Comparison of ENCODE assay signal across 23 cellular contexts in genomic region chr1:67801903-67802302, GRCh38. TPM values are rescaled to one million over a fixed set of nuclear protein-coding genes. Genes with fewer than 3 reads are reported as not detected.
A peak's percentile ranks its signal among the peaks of the same experiment; 100 is the strongest.
DNase-seq lines count a peak whose midpoint lies in the region; ATAC-seq and TF ChIP-seq lines count a peak whose summit lies in the region.
"Had no signal": no experiment of that assay in that cellular context is flagged by ENCODE, and none has a peak within 500 bp of the region (broad histone marks: within the 10 kb centered on the region; RNA-seq: fewer than 3 reads in every experiment).

No MANE protein-coding gene starts in this region.

- H3K27ac ChIP-seq in osteoblast (ENCODE audit: low read depth, low read length), result no peak overlapping the region
- no peak overlapping the region for H3K27ac ChIP-seq in colonic mucosa
- H3K27ac ChIP-seq: body of pancreas, suprapubic skin, vagina had no signal

- no peak overlapping the region for H3K27ac Mint-ChIP-seq in stimulated activated memory B cell treated with anti-CD40 and anti-IgM and Interleukin-4, amounts not matched to agents 10 μg/mL and 1 μg/mL and 100 μg/mL, for 72 hours
- H3K27ac Mint-ChIP-seq in activated naive CD4-positive, alpha-beta T cell treated with anti-CD3 and anti-CD28 coated beads, Interleukin-2, amount 10 ng/mL, durations not matched to agents 7 days and 5 days, result no peak overlapping the region
- H3K27ac Mint-ChIP-seq: activated CD4-positive, alpha-beta memory T cell treated with anti-CD3 and anti-CD28 coated beads, Interleukin-2, amount 10 ng/mL, durations not matched to agents 7 days and 5 days; activated naive CD4-positive, alpha-beta T cell treated with anti-CD3 and anti-CD28 coated beads for 36 hours; natural killer cell treated with Interleukin-12 subunit alpha and Interleukin-12 subunit beta and Interleukin-15 and Interleukin-18, amount 100 ng/mL, for 72 hours; T-helper 1 cell treated with Interleukin-12 subunit alpha and Interleukin-12 subunit beta and Interleukin-4 antibody, amounts not matched to agents 30 μg/mL and 1 μg/mL, for 36 hours had no signal

- H3K27me3 Mint-ChIP-seq in stimulated activated memory B cell treated with anti-CD40 and anti-IgM and Interleukin-4, amounts not matched to agents 10 μg/mL and 1 μg/mL and 100 μg/mL, for 72 hours, result peaks cover 70% of the 10 kb centered on the region
- H3K27me3 Mint-ChIP-seq in activated naive CD4-positive, alpha-beta T cell treated with anti-CD3 and anti-CD28 coated beads, Interleukin-2, amount 10 ng/mL, durations not matched to agents 7 days and 5 days, result peaks cover 23% of the 10 kb centered on the region

- intact Hi-C loops in colonic mucosa (cut with DNase I), result no loop called here

- no peaks in the 10 kb centered on the region for H3K9me3 Mint-ChIP-seq in stimulated activated memory B cell treated with anti-CD40 and anti-IgM and Interleukin-4, amounts not matched to agents 10 μg/mL and 1 μg/mL and 100 μg/mL, for 72 hours
- H3K9me3 Mint-ChIP-seq in activated naive CD4-positive, alpha-beta T cell treated with anti-CD3 and anti-CD28 coated beads, Interleukin-2, amount 10 ng/mL, durations not matched to agents 7 days and 5 days, result no peaks in the 10 kb centered on the region
- H3K9me3 Mint-ChIP-seq: activated CD4-positive, alpha-beta memory T cell treated with anti-CD3 and anti-CD28 coated beads, Interleukin-2, amount 10 ng/mL, durations not matched to agents 7 days and 5 days; activated naive CD4-positive, alpha-beta T cell treated with anti-CD3 and anti-CD28 coated beads for 36 hours; natural killer cell treated with Interleukin-12 subunit alpha and Interleukin-12 subunit beta and Interleukin-15 and Interleukin-18, amount 100 ng/mL, for 72 hours; T-helper 1 cell treated with Interleukin-12 subunit alpha and Interleukin-12 subunit beta and Interleukin-4 antibody, amounts not matched to agents 30 μg/mL and 1 μg/mL, for 36 hours had no signal

- no peak for ATAC-seq in stimulated activated memory B cell treated with anti-CD40 and anti-IgM and Interleukin-4, amounts not matched to agents 10 μg/mL and 1 μg/mL and 100 μg/mL, for 72 hours
- ATAC-seq: body of pancreas, HepG2 had no signal

- CTCF ChIA-PET in activated naive CD4-positive, alpha-beta T cell treated with anti-CD3 and anti-CD28 coated beads, Interleukin-2, amount 10 ng/mL, durations not matched to agents 7 days and 5 days (lab: Charles Lee), result no interaction called here

- H3K4me1 Mint-ChIP-seq in stimulated activated memory B cell treated with anti-CD40 and anti-IgM and Interleukin-4, amounts not matched to agents 10 μg/mL and 1 μg/mL and 100 μg/mL, for 72 hours, result no peaks in the 10 kb centered on the region
- H3K4me1 Mint-ChIP-seq in activated naive CD4-positive, alpha-beta T cell treated with anti-CD3 and anti-CD28 coated beads, Interleukin-2, amount 10 ng/mL, durations not matched to agents 7 days and 5 days, result no peaks in the 10 kb centered on the region
- H3K4me1 Mint-ChIP-seq: activated CD4-positive, alpha-beta memory T cell treated with anti-CD3 and anti-CD28 coated beads, Interleukin-2, amount 10 ng/mL, durations not matched to agents 7 days and 5 days had no signal

- H3K4me3 Mint-ChIP-seq in stimulated activated memory B cell treated with anti-CD40 and anti-IgM and Interleukin-4, amounts not matched to agents 10 μg/mL and 1 μg/mL and 100 μg/mL, for 72 hours, result no peak overlapping the region
- H3K4me3 Mint-ChIP-seq in activated naive CD4-positive, alpha-beta T cell treated with anti-CD3 and anti-CD28 coated beads, Interleukin-2, amount 10 ng/mL, durations not matched to agents 7 days and 5 days, result no peak overlapping the region
- H3K4me3 Mint-ChIP-seq: activated CD4-positive, alpha-beta memory T cell treated with anti-CD3 and anti-CD28 coated beads, Interleukin-2, amount 10 ng/mL, durations not matched to agents 7 days and 5 days; activated naive CD4-positive, alpha-beta T cell treated with anti-CD3 and anti-CD28 coated beads for 36 hours; natural killer cell treated with Interleukin-12 subunit alpha and Interleukin-12 subunit beta and Interleukin-15 and Interleukin-18, amount 100 ng/mL, for 72 hours; T-helper 1 cell treated with Interleukin-12 subunit alpha and Interleukin-12 subunit beta and Interleukin-4 antibody, amounts not matched to agents 30 μg/mL and 1 μg/mL, for 36 hours had no signal

- H3K9me3 ChIP-seq in osteoblast (ENCODE audit: low read depth, low read length) (no peaks in the 10 kb centered on the region), colonic mucosa (no peaks in the 10 kb centered on the region)
- H3K9me3 ChIP-seq: body of pancreas, suprapubic skin, vagina had no signal

- DNase-seq in EH (ENCODE audit: low read depth) (peak; percentile 54), NCI-H226 (peak; percentile 92), epithelial cell of proximal tubule (ENCODE audit: low read depth) (peak; percentile 92), osteoblast (ENCODE audit: insufficient read length, low spot score, missing footprints) (peak; percentile 44), occipital lobe (lab: John Stamatoyannopoulos, UW) (no peak), colonic mucosa (no peak)
- DNase-seq in activated naive CD4-positive, alpha-beta T cell treated with anti-CD3 and anti-CD28 coated beads, Interleukin-2, amount 10 ng/mL, durations not matched to agents 7 days and 5 days, result no peak
- DNase-seq: activated CD4-positive, alpha-beta memory T cell treated with anti-CD3 and anti-CD28 coated beads, Interleukin-2, amount 10 ng/mL, durations not matched to agents 7 days and 5 days; activated naive CD4-positive, alpha-beta T cell treated with anti-CD3 and anti-CD28 coated beads for 36 hours; activated T-cell treated with anti-CD3 and anti-CD28 coated beads, Interleukin-2, amount 50 U/mL, for 1 hour; body of pancreas; NCI-H1436 treated with DMSO at 0.1 percent for 48 hours; NCI-H748 treated with DMSO at 0.1 percent for 48 hours; OCI-M1; SIG-M5; stimulated activated CD8-positive, alpha-beta memory T cell treated with anti-CD3 and anti-CD28 coated beads, Interleukin-4, amount 100 ng/mL, for 48 hours had no signal

- H3K36me3 ChIP-seq in osteoblast (ENCODE audit: insufficient read depth, low read length) (no peaks in the 10 kb centered on the region), colonic mucosa (no peaks in the 10 kb centered on the region)
- H3K36me3 ChIP-seq: suprapubic skin, vagina had no signal

- no peak overlapping the region for H3K4me2 ChIP-seq in osteoblast (ENCODE audit: insufficient read depth, low read length)

- no peak overlapping the region for H3K9ac ChIP-seq in colonic mucosa (ENCODE audit: low read depth in 2 of 2, low read length in 2 of 2)

- no peaks in the 10 kb centered on the region for H3K36me3 Mint-ChIP-seq in stimulated activated memory B cell treated with anti-CD40 and anti-IgM and Interleukin-4, amounts not matched to agents 10 μg/mL and 1 μg/mL and 100 μg/mL, for 72 hours
- H3K36me3 Mint-ChIP-seq in activated naive CD4-positive, alpha-beta T cell treated with anti-CD3 and anti-CD28 coated beads, Interleukin-2, amount 10 ng/mL, durations not matched to agents 7 days and 5 days, result no peaks in the 10 kb centered on the region
- H3K36me3 Mint-ChIP-seq: natural killer cell treated with Interleukin-12 subunit alpha and Interleukin-12 subunit beta and Interleukin-15 and Interleukin-18, amount 100 ng/mL, for 72 hours had no signal

- H3K4me1 ChIP-seq in osteoblast (ENCODE audit: insufficient read depth, low read length) (peaks cover 36% of the 10 kb centered on the region), colonic mucosa (peaks cover 7% of the 10 kb centered on the region)

- no peak overlapping the region for H2AFZ ChIP-seq in osteoblast (ENCODE audit: low read length)
- H2AFZ ChIP-seq: hepatocyte had no signal

- H4K20me1 ChIP-seq in osteoblast (ENCODE audit: insufficient read depth, low read length), result peaks cover 62% of the 10 kb centered on the region

- no peak overlapping the region for H3K4me3 ChIP-seq in epithelial cell of proximal tubule (ENCODE audit: low read depth, low read length)
- no peak overlapping the region for H3K4me3 ChIP-seq in osteoblast (ENCODE audit: insufficient read depth, low read length)
- no peak overlapping the region for H3K4me3 ChIP-seq in colonic mucosa
- H3K4me3 ChIP-seq: body of pancreas, hepatocyte, suprapubic skin, vagina had no signal

- peaks cover 96% of the 10 kb centered on the region for H3K79me2 ChIP-seq in osteoblast (ENCODE audit: insufficient read depth, low read length)

- H3K27me3 ChIP-seq in osteoblast (ENCODE audit: insufficient read depth, low read length) (no peaks in the 10 kb centered on the region), colonic mucosa (no peaks in the 10 kb centered on the region)
- H3K27me3 ChIP-seq: body of pancreas, hepatocyte, suprapubic skin, vagina had no signal

- no peak for TF ChIP-seq CTCF in epithelial cell of proximal tubule (conservative IDR thresholded peaks at IDR 0.05; ENCODE audit: low read depth, low read length)
- no peak for TF ChIP-seq CTCF in osteoblast (IDR thresholded peaks at IDR 0.05; ENCODE audit: extremely low read depth, low read depth, low read length)
- TF ChIP-seq CTCF in colonic mucosa (IDR thresholded peaks at IDR 0.05), result no peak

RNA-seq across cellular contexts. Expression of gene GNG12, which starts 31.4 kb away (rescaled TPM):
- total RNA-seq in epithelial cell of proximal tubule (67.1 and 95.4 TPM in 2 replicates), osteoblast (204 and 219 TPM in 2 replicates), occipital lobe (29.9 TPM), colonic mucosa (100 to 1,000 TPM in 1 of 2 donors, 10 to 100 TPM in 1; 77.1 to 131 TPM)

Comparison
In these comparisons a context has a peak if more than half of its experiments do, and no peak if none do; other contexts are left out.
1. DNase-seq: peak in EH (single experiment), NCI-H226 (single experiment), epithelial cell of proximal tubule (single experiment) and osteoblast (single experiment); none in occipital lobe (single experiment), activated naive CD4-positive, alpha-beta T cell treated with anti-CD3 and anti-CD28 coated beads, Interleukin-2, amount 10 ng/mL, durations not matched to agents 7 days and 5 days (single experiment) and colonic mucosa (single experiment).